8 cellular contexts compared by ENCODE assay signal in genomic region chr1:246699095-246699735, GRCh38. TPM values are rescaled to one million over a fixed set of nuclear protein-coding genes. Genes with fewer than 3 reads are reported as not detected.
A peak's percentile ranks its signal among the peaks of the same experiment; 100 is the strongest.
DNase-seq lines count a peak whose midpoint lies in the region; ATAC-seq and TF ChIP-seq lines count a peak whose summit lies in the region.

No MANE protein-coding gene starts in this region.

- peaks cover 6 to 13% (median 9%) of the 10 kb centered on the region in 4 donors for H3K4me1 Mint-ChIP-seq in CD4-positive, CD25-positive, alpha-beta regulatory T cell

- intact Hi-C loops in lower lobe of right lung (cut with DNase I), result no loop called here

- H3K4me3 ChIP-seq in CD4-positive, CD25-positive, alpha-beta regulatory T cell (ENCODE audit: low read depth, low read length), result peak overlapping the region; percentile 76
- H3K4me3 ChIP-seq in lower lobe of right lung, result peak overlapping the region; percentile 37

- H3K27ac ChIP-seq in CD4-positive, CD25-positive, alpha-beta regulatory T cell (ENCODE audit: insufficient read depth, low read length, poor library complexity, severe bottlenecking), result peak overlapping the region; percentile 35
- peak overlapping the region; percentile 51 for H3K27ac ChIP-seq in lower lobe of right lung

- DNase-seq in CD4-positive, CD25-positive, alpha-beta regulatory T cell, result peak; percentile 70 to 91 (median 75)
- peak; percentile 21 for DNase-seq in NCI-H526 treated with DMSO at 0.1 percent for 48 hours (lab: John Stamatoyannopoulos, UW)
- peak; percentile 89 for DNase-seq in activated CD4-positive, alpha-beta T cell treated with anti-CD3 and anti-CD28 coated beads for 48 hours
- peak; percentile 98 for DNase-seq in dedifferentiated amniotic fluid mesenchymal stem cell (ENCODE audit: extremely low spot score)
- DNase-seq in lower lobe of right lung, result peak; percentile 90
- peak; percentile 31 to 60 (median 60) for DNase-seq in stimulated activated CD4-positive, alpha-beta T cell treated with anti-CD3 and anti-CD28 coated beads, TNF-alpha, amount 100 ng/mL, for 1 hour (ENCODE audit: low read depth in 3 of 3, low spot score in 1 of 3)

- ATAC-seq in CD4-positive, CD25-positive, alpha-beta regulatory T cell (ENCODE audit: low read depth in 2 of 2), result peak; percentile 89 to 92
- ATAC-seq in GM19397 (IDR thresholded peaks at IDR 0.05; ENCODE audit: unreplicated experiment) (peak; percentile 89), HG03520 (IDR thresholded peaks at IDR 0.05; ENCODE audit: unreplicated experiment) (peak; percentile 94), lower lobe of right lung (peak; percentile 92 to 96)

- H3K4me1 ChIP-seq in CD4-positive, CD25-positive, alpha-beta regulatory T cell (ENCODE audit: control insufficient read depth, insufficient read depth, low read length, poor library complexity, severe bottlenecking), result peaks cover 9% of the 10 kb centered on the region
- peaks cover 10% of the 10 kb centered on the region for H3K4me1 ChIP-seq in lower lobe of right lung

- no peaks in the 10 kb centered on the region for H3K27me3 ChIP-seq in CD4-positive, CD25-positive, alpha-beta regulatory T cell (ENCODE audit: control insufficient read depth, insufficient read depth, low read length)
- no peaks in the 10 kb centered on the region for H3K27me3 ChIP-seq in lower lobe of right lung (ENCODE audit: low read depth)

- H3K9me3 Mint-ChIP-seq in CD4-positive, CD25-positive, alpha-beta regulatory T cell, result peaks cover 0 to 1% (median 0%) of the 10 kb centered on the region in 7 donors

- H3K9me3 ChIP-seq in CD4-positive, CD25-positive, alpha-beta regulatory T cell (ENCODE audit: control insufficient read depth in 2 of 2, low read length in 2 of 2), result no peaks in the 10 kb centered on the region
- H3K9me3 ChIP-seq in lower lobe of right lung, result peaks cover 3% of the 10 kb centered on the region

- peaks cover 12% of the 10 kb centered on the region for H3K27me3 Mint-ChIP-seq in CD4-positive, CD25-positive, alpha-beta regulatory T cell

- H3K27ac Mint-ChIP-seq in CD4-positive, CD25-positive, alpha-beta regulatory T cell, result peak overlapping the region in 2 of 3 donors; percentile 6 to 63

- peak; percentile 88 for TF ChIP-seq CTCF in lower lobe of right lung (IDR thresholded peaks at IDR 0.05)

- no peaks in the 10 kb centered on the region for H3K36me3 Mint-ChIP-seq in CD4-positive, CD25-positive, alpha-beta regulatory T cell

- H3K4me3 Mint-ChIP-seq in CD4-positive, CD25-positive, alpha-beta regulatory T cell, result peak overlapping the region; percentile 5 to 81 (median 70)

- H3K36me3 ChIP-seq in CD4-positive, CD25-positive, alpha-beta regulatory T cell (ENCODE audit: control insufficient read depth, insufficient read depth, low read length), result no peaks in the 10 kb centered on the region
- H3K36me3 ChIP-seq in lower lobe of right lung, result no peaks in the 10 kb centered on the region

RNA-seq across cellular contexts. Expression of gene SCCPDH, which starts 25.0 kb away (rescaled TPM):
- 1.5 TPM for total RNA-seq in CD4-positive, CD25-positive, alpha-beta regulatory T cell
- polyA plus RNA-seq in CD4-positive, CD25-positive, alpha-beta regulatory T cell, result 1 to 10 TPM; 2.0 to 5.0 (median 4.1) TPM
- total RNA-seq in lower lobe of right lung, result 35.3 TPM

Comparison
In these comparisons a context has a peak if more than half of its experiments do, and no peak if none do; other contexts are left out.
1. Peak in every context shown above with its lines: DNase-seq, ATAC-seq, H3K4me3 ChIP-seq and H3K27ac ChIP-seq.
2. DNase-seq: peak in every context shown above with its lines; median percentile 98 in dedifferentiated amniotic fluid mesenchymal stem cell; 90 in lower lobe of right lung; 89 in activated CD4-positive, alpha-beta T cell treated with anti-CD3 and anti-CD28 coated beads for 48 hours; 75 in CD4-positive, CD25-positive, alpha-beta regulatory T cell; 60 in stimulated activated CD4-positive, alpha-beta T cell treated with anti-CD3 and anti-CD28 coated beads, TNF-alpha, amount 100 ng/mL, for 1 hour; 21 in NCI-H526 treated with DMSO at 0.1 percent for 48 hours.
3. RNA of gene SCCPDH, which starts 25.0 kb away (total RNA-seq): 35.3 TPM in lower lobe of right lung (single experiment); 1.5 TPM in CD4-positive, CD25-positive, alpha-beta regulatory T cell (single experiment); every median in the first group is over 10 times any median in the second.